ENCODE assay signal across 8 cellular contexts in the genomic region with DNA sequence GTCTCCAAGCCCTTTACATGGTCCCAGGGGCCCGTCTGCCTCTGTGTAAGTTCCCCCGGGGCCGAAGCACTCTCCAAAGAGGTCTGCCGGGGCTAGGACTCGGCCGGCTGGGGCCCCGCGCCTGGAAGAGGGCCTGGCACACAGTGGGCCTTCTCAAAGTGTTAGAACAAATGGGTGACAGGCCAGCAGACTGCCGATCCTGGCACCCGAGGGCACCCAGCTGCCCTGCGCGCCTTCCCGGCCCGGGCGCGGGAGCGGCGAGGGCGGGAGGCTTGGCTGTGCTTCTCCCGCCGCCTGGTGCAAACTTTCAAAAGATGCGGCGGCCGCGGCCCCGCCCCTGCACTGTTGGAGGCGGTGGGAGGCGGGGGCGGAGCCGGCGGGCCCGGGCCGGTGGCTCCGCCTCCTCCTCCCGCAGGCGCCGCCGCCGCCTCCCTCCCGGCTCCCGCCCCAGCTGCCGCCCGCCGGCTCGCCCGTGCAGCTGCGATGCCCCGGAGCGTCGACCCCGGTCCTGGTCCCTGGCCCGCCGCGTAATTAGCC. TPM values are rescaled to one million over a fixed set of nuclear protein-coding genes. Genes with fewer than 3 reads are reported as not detected.
A peak's percentile ranks its signal among the peaks of the same experiment; 100 is the strongest.
DNase-seq lines count a peak whose midpoint lies in the region; ATAC-seq and TF ChIP-seq lines count a peak whose summit lies in the region.

A gene with protein sequence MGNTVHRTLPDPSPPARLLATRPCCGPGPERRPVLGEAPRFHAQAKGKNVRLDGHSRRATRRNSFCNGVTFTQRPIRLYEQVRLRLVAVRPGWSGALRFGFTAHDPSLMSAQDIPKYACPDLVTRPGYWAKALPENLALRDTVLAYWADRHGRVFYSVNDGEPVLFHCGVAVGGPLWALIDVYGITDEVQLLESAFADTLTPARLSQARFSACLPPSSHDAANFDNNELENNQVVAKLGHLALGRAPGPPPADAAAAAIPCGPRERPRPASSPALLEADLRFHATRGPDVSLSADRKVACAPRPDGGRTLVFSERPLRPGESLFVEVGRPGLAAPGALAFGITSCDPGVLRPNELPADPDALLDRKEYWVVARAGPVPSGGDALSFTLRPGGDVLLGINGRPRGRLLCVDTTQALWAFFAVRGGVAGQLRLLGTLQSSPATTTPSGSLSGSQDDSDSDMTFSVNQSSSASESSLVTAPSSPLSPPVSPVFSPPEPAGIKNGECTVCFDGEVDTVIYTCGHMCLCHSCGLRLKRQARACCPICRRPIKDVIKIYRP (plus strand): TSS at position 442 of the 537 bp plus-strand sequence. CDS start 144 bp downstream, outside the sequence.

- no peaks in the 10 kb centered on the region for H3K9me3 ChIP-seq in DOHH2 (ENCODE audit: control insufficient read depth, insufficient read depth, low read length)

- H3K4me2 ChIP-seq in DOHH2 (ENCODE audit: low read length), result peak within 1 kb of the TSS; percentile 95

- peak within 1 kb of the TSS; percentile 32 for H3K4me3 Mint-ChIP-seq in stimulated activated memory B cell treated with anti-CD40 and anti-IgM and Interleukin-4, amounts not matched to agents 10 μg/mL and 1 μg/mL and 100 μg/mL, for 72 hours

- H3K9me2 ChIP-seq in DOHH2 (replicated peaks; ENCODE audit: control insufficient read depth, low read length), result no peaks in the 10 kb centered on the region

- peaks cover 53% of the 10 kb centered on the region for H3K27me3 ChIP-seq in DOHH2 (ENCODE audit: control insufficient read depth, low read length)

- TF ChIP-seq CTCF in DOHH2 (IDR thresholded peaks at IDR 0.05; ENCODE audit: low read depth, low read length, poor library complexity, severe bottlenecking) (no peak), epithelial cell of proximal tubule (conservative IDR thresholded peaks at IDR 0.05; ENCODE audit: low read depth, low read length) (no peak)

- peaks cover 24% of the 10 kb centered on the region for H3K4me1 ChIP-seq in DOHH2 (ENCODE audit: control insufficient read depth, low read length)

- no peak within 1 kb of the TSS for H3K27ac Mint-ChIP-seq in stimulated activated memory B cell treated with anti-CD40 and anti-IgM and Interleukin-4, amounts not matched to agents 10 μg/mL and 1 μg/mL and 100 μg/mL, for 72 hours

- H3K4me3 ChIP-seq in DOHH2 (ENCODE audit: low read length), result peak within 1 kb of the TSS; percentile 72
- peak within 1 kb of the TSS; percentile 46 for H3K4me3 ChIP-seq in epithelial cell of proximal tubule (ENCODE audit: low read depth, low read length)

- ATAC-seq in HG02852 (IDR thresholded peaks at IDR 0.05; ENCODE audit: unreplicated experiment), result peak; percentile 47
- peak; percentile 35 for ATAC-seq in stimulated activated memory B cell treated with anti-CD40 and anti-IgM and Interleukin-4, amounts not matched to agents 10 μg/mL and 1 μg/mL and 100 μg/mL, for 72 hours

- H4K20me1 ChIP-seq in DOHH2 (ENCODE audit: control insufficient read depth, insufficient read depth, low read depth, low read length), result no peaks in the 10 kb centered on the region

- H3K27ac ChIP-seq in DOHH2 (ENCODE audit: low read depth, low read length), result no peak within 1 kb of the TSS

- peaks cover 2% of the 10 kb centered on the region for H3F3A ChIP-seq in DOHH2 (ENCODE audit: control insufficient read depth, insufficient read depth)

- H3K4me1 Mint-ChIP-seq in stimulated activated memory B cell treated with anti-CD40 and anti-IgM and Interleukin-4, amounts not matched to agents 10 μg/mL and 1 μg/mL and 100 μg/mL, for 72 hours, result peaks cover 7% of the 10 kb centered on the region

- DNase-seq in NCI-H446 (lab: John Stamatoyannopoulos, UW), result peak; percentile 59 to 88
- DNase-seq in activated CD8-positive, alpha-beta memory T cell treated with anti-CD3 and anti-CD28 coated beads for 48 hours (ENCODE audit: low read depth in 2 of 3, low spot score in 2 of 3), result peak; percentile 9 to 23 (median 12)
- no peak for DNase-seq in epithelial cell of proximal tubule (ENCODE audit: low read depth)
- no peak for DNase-seq in mesenteric fat pad (ENCODE audit: low spot score)
- no peak for DNase-seq in GM19240 (ENCODE audit: insufficient read length, low spot score)

- peaks cover 78% of the 10 kb centered on the region for H3K27me3 Mint-ChIP-seq in stimulated activated memory B cell treated with anti-CD40 and anti-IgM and Interleukin-4, amounts not matched to agents 10 μg/mL and 1 μg/mL and 100 μg/mL, for 72 hours

- H3K36me3 ChIP-seq in DOHH2 (ENCODE audit: control insufficient read depth, low read length), result no peaks in the 10 kb centered on the region

- H3K79me2 ChIP-seq in DOHH2 (ENCODE audit: control insufficient read depth, low read length), result no peaks in the 10 kb centered on the region

- no peaks in the 10 kb centered on the region for H3K36me3 Mint-ChIP-seq in stimulated activated memory B cell treated with anti-CD40 and anti-IgM and Interleukin-4, amounts not matched to agents 10 μg/mL and 1 μg/mL and 100 μg/mL, for 72 hours

- no peaks in the 10 kb centered on the region for H3K9me3 Mint-ChIP-seq in stimulated activated memory B cell treated with anti-CD40 and anti-IgM and Interleukin-4, amounts not matched to agents 10 μg/mL and 1 μg/mL and 100 μg/mL, for 72 hours

RNA-seq across cellular contexts. Expression of the gene that starts here (rescaled TPM):
- total RNA-seq in epithelial cell of proximal tubule (1.0 and 4.4 TPM in 2 replicates), mesenteric fat pad (35.8 TPM)

Comparison
In these comparisons a context has a peak if more than half of its experiments do, and no peak if none do; other contexts are left out.
1. DNase-seq: peak in NCI-H446 (2 of 2) and activated CD8-positive, alpha-beta memory T cell treated with anti-CD3 and anti-CD28 coated beads for 48 hours (3 of 3); none in epithelial cell of proximal tubule (single experiment), mesenteric fat pad (single experiment) and GM19240 (single experiment).